ENCODE assay signal across 2 cellular contexts in genomic region chr2:63814114-63814513, GRCh38.
TF ChIP-seq lines count a peak whose summit lies in the region.

No MANE protein-coding gene starts in this region.

TF ChIP-seq in HCT116, 20 proteins besides CTCF, POLR2A, EP300 and RAD21 (continued from another document):
- TF ChIP-seq TCF7L2 (IDR thresholded peaks at IDR 0.05; ENCODE audit: borderline replicate concordance, extremely low read depth, insufficient read depth, insufficient read length) (no peak), CEBPB (IDR thresholded peaks at IDR 0.05; ENCODE audit: low read depth) (no peak)

TF ChIP-seq in GM12878, 131 proteins besides CTCF, POLR2A, EP300 and RAD21 (continued from another document):
- TF ChIP-seq SP1 (IDR thresholded peaks at IDR 0.05; ENCODE audit: low read depth, low read length) (no peak), BCL3 (IDR thresholded peaks at IDR 0.05; ENCODE audit: borderline replicate concordance, insufficient read depth, low read depth, low read length, poor library complexity, severe bottlenecking) (no peak)
